In the genomic region with DNA sequence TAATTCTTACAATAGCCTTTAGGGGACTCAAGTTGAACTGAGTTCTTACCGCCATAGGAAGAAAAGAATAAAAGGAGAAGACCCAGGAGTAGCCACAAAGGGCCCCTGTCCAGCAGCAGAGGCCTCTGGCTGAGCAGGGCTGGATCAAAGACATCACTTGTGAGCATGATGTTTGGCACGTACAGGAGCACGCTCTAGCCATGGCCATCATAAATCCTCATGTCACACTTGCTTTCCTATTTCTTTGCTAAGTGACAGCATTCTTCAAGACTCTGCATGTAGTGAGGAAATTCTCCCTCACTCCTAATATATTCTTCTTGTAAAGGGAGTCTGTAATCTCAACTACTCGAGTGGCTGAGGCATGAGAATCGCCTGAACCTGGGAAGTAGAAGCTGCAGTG, we compare ENCODE assay signal across 25 cellular contexts. TPM values are rescaled to one million over a fixed set of nuclear protein-coding genes. Genes with fewer than 3 reads are reported as not detected.
"Had no signal": no experiment of that assay in that cellular context is flagged by ENCODE, and none has a peak within 500 bp of the region (broad histone marks: within the 10 kb centered on the region; RNA-seq: fewer than 3 reads in every experiment).

No MANE protein-coding gene starts in this region.

- H3K4me1 Mint-ChIP-seq: activated CD4-positive, alpha-beta memory T cell treated with anti-CD3 and anti-CD28 coated beads, Interleukin-2, amount 10 ng/mL, durations not matched to agents 7 days and 5 days; activated CD4-positive, alpha-beta T cell treated with anti-CD3 and anti-CD28 coated beads, Interleukin-2, amount 10 ng/mL, durations not matched to agents 24 days and 14 days; natural killer cell had no signal

- H3K4me3 ChIP-seq: coronary artery, esophagus squamous epithelium, lung had no signal

- H3K9me3 Mint-ChIP-seq: activated CD4-positive, alpha-beta memory T cell treated with anti-CD3 and anti-CD28 coated beads, Interleukin-2, amount 10 ng/mL, durations not matched to agents 7 days and 5 days; activated CD4-positive, alpha-beta T cell treated with anti-CD3 and anti-CD28 coated beads, Interleukin-2, amount 10 ng/mL, durations not matched to agents 24 days and 14 days; activated naive CD4-positive, alpha-beta T cell treated with anti-CD3 and anti-CD28 coated beads for 36 hours; activated T-cell treated with anti-CD3 and anti-CD28 coated beads, Interleukin-2, amount 50 U/mL, for 72 hours; natural killer cell had no signal

- H3K9me3 ChIP-seq: esophagus squamous epithelium had no signal

- H3K27me3 Mint-ChIP-seq: activated CD4-positive, alpha-beta T cell treated with anti-CD3 and anti-CD28 coated beads, Interleukin-2, amount 10 ng/mL, durations not matched to agents 24 days and 14 days; stimulated activated naive B cell treated with anti-CD40 and anti-IgM and Interleukin-4, amounts not matched to agents 10 μg/mL and 1 μg/mL and 100 μg/mL, for 72 hours had no signal

- H3K36me3 ChIP-seq: esophagus squamous epithelium had no signal

- H3K27ac Mint-ChIP-seq: activated CD4-positive, alpha-beta memory T cell treated with anti-CD3 and anti-CD28 coated beads, Interleukin-2, amount 10 ng/mL, durations not matched to agents 7 days and 5 days; activated CD4-positive, alpha-beta T cell treated with anti-CD3 and anti-CD28 coated beads, Interleukin-2, amount 10 ng/mL, durations not matched to agents 24 days and 14 days; activated naive CD4-positive, alpha-beta T cell treated with anti-CD3 and anti-CD28 coated beads for 36 hours; activated T-cell treated with anti-CD3 and anti-CD28 coated beads, Interleukin-2, amount 50 U/mL, for 72 hours; natural killer cell; stimulated activated naive B cell treated with anti-CD40 and anti-IgM and Interleukin-4, amounts not matched to agents 10 μg/mL and 1 μg/mL and 100 μg/mL, for 72 hours had no signal

- ATAC-seq: activated CD4-positive, CD25-positive, alpha-beta regulatory T cell treated with anti-CD3 and anti-CD28 coated beads, Interleukin-2, amount 50 U/mL, for 24 hours; activated T-cell treated with anti-CD3 and anti-CD28 coated beads, Interleukin-2, amount 50 U/mL, for 72 hours; left lobe of liver; natural killer cell; sciatic nerve; stimulated activated naive B cell treated with anti-CD40 and anti-IgM and Interleukin-4, amounts not matched to agents 10 μg/mL and 1 μg/mL and 100 μg/mL, for 72 hours had no signal

- DNase-seq: activated CD4-positive, alpha-beta memory T cell treated with anti-CD3 and anti-CD28 coated beads, Interleukin-2, amount 10 ng/mL, durations not matched to agents 7 days and 5 days; activated CD4-positive, alpha-beta T cell treated with anti-CD3 and anti-CD28 coated beads, Interleukin-2, amount 10 ng/mL, durations not matched to agents 24 days and 14 days; activated effector memory CD4-positive, alpha-beta T cell treated with Interleukin-2 at 50 U/mL for 16 hours; activated naive CD4-positive, alpha-beta T cell treated with anti-CD3 and anti-CD28 coated beads for 36 hours; activated T-cell treated with anti-CD3 and anti-CD28 coated beads, Interleukin-2, amount 50 U/mL, for 72 hours; amygdala; cerebellar nuclear complex; esophagus squamous epithelium; kidney; midbrain; natural killer cell; occipital lobe; small intestine; stimulated activated CD4-positive, alpha-beta T cell treated with anti-CD3 and anti-CD28 coated beads, Interleukin-15, amount 100 ng/mL, for 24 hours; stimulated activated naive B cell treated with anti-CD40 and anti-IgM and Interleukin-4, amounts not matched to agents 10 μg/mL and 1 μg/mL and 100 μg/mL, for 72 hours; T-helper 2 cell; trophoblast cell had no signal

- H3K27me3 ChIP-seq: esophagus squamous epithelium had no signal

- H3K4me1 ChIP-seq: esophagus squamous epithelium had no signal

- FAIRE-seq: bronchial epithelial cell, kidney, small intestine had no signal

- H3K27ac ChIP-seq: coronary artery, esophagus squamous epithelium, VCaP had no signal

- H3K36me3 Mint-ChIP-seq: natural killer cell; stimulated activated naive B cell treated with anti-CD40 and anti-IgM and Interleukin-4, amounts not matched to agents 10 μg/mL and 1 μg/mL and 100 μg/mL, for 72 hours had no signal

- H3K4me3 Mint-ChIP-seq: activated CD4-positive, alpha-beta memory T cell treated with anti-CD3 and anti-CD28 coated beads, Interleukin-2, amount 10 ng/mL, durations not matched to agents 7 days and 5 days; activated CD4-positive, alpha-beta T cell treated with anti-CD3 and anti-CD28 coated beads, Interleukin-2, amount 10 ng/mL, durations not matched to agents 24 days and 14 days; activated naive CD4-positive, alpha-beta T cell treated with anti-CD3 and anti-CD28 coated beads for 36 hours; activated T-cell treated with anti-CD3 and anti-CD28 coated beads, Interleukin-2, amount 50 U/mL, for 72 hours; natural killer cell; stimulated activated naive B cell treated with anti-CD40 and anti-IgM and Interleukin-4, amounts not matched to agents 10 μg/mL and 1 μg/mL and 100 μg/mL, for 72 hours had no signal

RNA-seq across cellular contexts. Expression of a gene that starts 15.7 kb away (rescaled TPM):
- total RNA-seq: activated CD4-positive, alpha-beta memory T cell treated with anti-CD3 and anti-CD28 coated beads, Interleukin-2, amount 10 ng/mL, durations not matched to agents 7 days and 5 days; activated CD4-positive, alpha-beta T cell treated with anti-CD3 and anti-CD28 coated beads, Interleukin-2, amount 10 ng/mL, durations not matched to agents 24 days and 14 days; activated naive CD4-positive, alpha-beta T cell treated with anti-CD3 and anti-CD28 coated beads for 36 hours; activated T-cell treated with anti-CD3 and anti-CD28 coated beads, Interleukin-2, amount 50 U/mL, for 72 hours; bronchial epithelial cell; esophagus squamous epithelium; kidney; left lobe of liver; occipital lobe; sciatic nerve; temporal lobe had no signal
- polyA plus RNA-seq: small intestine had no signal

RNA-seq across cellular contexts. Expression of a gene that starts 20.3 kb away (rescaled TPM):
- total RNA-seq: activated CD4-positive, alpha-beta memory T cell treated with anti-CD3 and anti-CD28 coated beads, Interleukin-2, amount 10 ng/mL, durations not matched to agents 7 days and 5 days; activated CD4-positive, alpha-beta T cell treated with anti-CD3 and anti-CD28 coated beads, Interleukin-2, amount 10 ng/mL, durations not matched to agents 24 days and 14 days; activated naive CD4-positive, alpha-beta T cell treated with anti-CD3 and anti-CD28 coated beads for 36 hours; activated T-cell treated with anti-CD3 and anti-CD28 coated beads, Interleukin-2, amount 50 U/mL, for 72 hours; bronchial epithelial cell; esophagus squamous epithelium; kidney; left lobe of liver; lung; natural killer cell; occipital lobe; sciatic nerve; temporal lobe had no signal
- polyA plus RNA-seq: lung, small intestine had no signal

RNA-seq across cellular contexts. Expression of a gene that starts 33.5 kb away (rescaled TPM):
- total RNA-seq: activated CD4-positive, alpha-beta memory T cell treated with anti-CD3 and anti-CD28 coated beads, Interleukin-2, amount 10 ng/mL, durations not matched to agents 7 days and 5 days; activated CD4-positive, alpha-beta T cell treated with anti-CD3 and anti-CD28 coated beads, Interleukin-2, amount 10 ng/mL, durations not matched to agents 24 days and 14 days; activated naive CD4-positive, alpha-beta T cell treated with anti-CD3 and anti-CD28 coated beads for 36 hours; activated T-cell treated with anti-CD3 and anti-CD28 coated beads, Interleukin-2, amount 50 U/mL, for 72 hours; bronchial epithelial cell; esophagus squamous epithelium; kidney; left lobe of liver; lung; natural killer cell; occipital lobe; sciatic nerve; temporal lobe had no signal
- polyA plus RNA-seq: lung, small intestine had no signal

RNA-seq across cellular contexts. Expression of a gene that starts 35.9 kb away (rescaled TPM):
- total RNA-seq: activated CD4-positive, alpha-beta memory T cell treated with anti-CD3 and anti-CD28 coated beads, Interleukin-2, amount 10 ng/mL, durations not matched to agents 7 days and 5 days; activated CD4-positive, alpha-beta T cell treated with anti-CD3 and anti-CD28 coated beads, Interleukin-2, amount 10 ng/mL, durations not matched to agents 24 days and 14 days; activated naive CD4-positive, alpha-beta T cell treated with anti-CD3 and anti-CD28 coated beads for 36 hours; activated T-cell treated with anti-CD3 and anti-CD28 coated beads, Interleukin-2, amount 50 U/mL, for 72 hours; bronchial epithelial cell; esophagus squamous epithelium; left lobe of liver; lung; natural killer cell; occipital lobe; temporal lobe had no signal

RNA-seq across cellular contexts. Expression of a gene that starts 57.7 kb away (rescaled TPM):
- total RNA-seq: activated CD4-positive, alpha-beta memory T cell treated with anti-CD3 and anti-CD28 coated beads, Interleukin-2, amount 10 ng/mL, durations not matched to agents 7 days and 5 days; activated CD4-positive, alpha-beta T cell treated with anti-CD3 and anti-CD28 coated beads, Interleukin-2, amount 10 ng/mL, durations not matched to agents 24 days and 14 days; activated naive CD4-positive, alpha-beta T cell treated with anti-CD3 and anti-CD28 coated beads for 36 hours; activated T-cell treated with anti-CD3 and anti-CD28 coated beads, Interleukin-2, amount 50 U/mL, for 72 hours; bronchial epithelial cell; natural killer cell; occipital lobe; temporal lobe had no signal
- polyA plus RNA-seq: lung, small intestine had no signal
